In genomic region chr3:153641321-153641720, GRCh38 we compare ENCODE assay signal across 20 cellular contexts.
DNase-seq lines count a peak whose midpoint lies in the region; ATAC-seq, FAIRE-seq and TF ChIP-seq lines count a peak whose summit lies in the region.
"Had no signal": no experiment of that assay in that cellular context is flagged by ENCODE, and none has a peak within 500 bp of the region (broad histone marks: within the 10 kb centered on the region; RNA-seq: fewer than 3 reads in every experiment).

No MANE protein-coding gene starts in this region.

- H4K20me1 ChIP-seq in H9 (ENCODE audit: control insufficient read depth, insufficient read depth, insufficient read length), result no peaks in the 10 kb centered on the region
- H4K20me1 ChIP-seq: BLaER1 had no signal

- H3K14ac ChIP-seq in H9 (ENCODE audit: insufficient read depth, low read length), result no peak overlapping the region

- H3T11ph ChIP-seq in H9 (ENCODE audit: low read length), result no peak overlapping the region

- no peaks in the 10 kb centered on the region for H3K27me3 ChIP-seq in H9 (ENCODE audit: insufficient read depth, low read length)
- H3K27me3 ChIP-seq in WERI-Rb-1 (ENCODE audit: insufficient read depth, low read depth, severe bottlenecking), result no peaks in the 10 kb centered on the region
- no peaks in the 10 kb centered on the region for H3K27me3 ChIP-seq in iPS DF 6.9 (ENCODE audit: control insufficient read depth, insufficient read depth, low read length)
- H3K27me3 ChIP-seq in small intestine (ENCODE audit: control insufficient read depth in 2 of 2, insufficient read depth in 2 of 2, low read length in 2 of 2), result no peaks in the 10 kb centered on the region
- H3K27me3 ChIP-seq: BLaER1 had no signal

- no peak overlapping the region for H2AFZ ChIP-seq in H9 (ENCODE audit: low read length)

- no peak overlapping the region for H3K4me3 ChIP-seq in WERI-Rb-1 (ENCODE audit: low read depth, low read length)
- H3K4me3 ChIP-seq in iPS DF 6.9 (ENCODE audit: low read length), result no peak overlapping the region
- H3K4me3 ChIP-seq in small intestine (ENCODE audit: low read depth in 1 of 2, low read length in 2 of 2), result no peak overlapping the region
- H3K4me3 ChIP-seq: BLaER1, SK-N-MC had no signal

- H3K36me3 Mint-ChIP-seq in H9 (ENCODE audit: insufficient read depth in 1 of 3, low read depth in 3 of 3), result peaks cover 2 to 20% (median 12%) of the 10 kb centered on the region in 3 experiments; a peak in 6 of 7 replicates

- no peak overlapping the region for H3K23ac ChIP-seq in H9 (ENCODE audit: insufficient read length, low read depth, low read length)

- no peak overlapping the region for H2BK20ac ChIP-seq in H9 (ENCODE audit: low read depth, low read length, poor library complexity, severe bottlenecking)

- no peak overlapping the region for H2BK120ac ChIP-seq in H9 (ENCODE audit: low read depth, low read length, poor library complexity, severe bottlenecking)

- H2BK5ac ChIP-seq in H9 (ENCODE audit: insufficient read length, low read length), result no peak overlapping the region

- FAIRE-seq in small intestine (lab: Jason Lieb, UNC), result no peak
- FAIRE-seq: H54 had no signal

- H3K79me2 ChIP-seq in H9 (ENCODE audit: insufficient read depth, low read length), result no peaks in the 10 kb centered on the region

- H3K18ac ChIP-seq in H9 (ENCODE audit: insufficient read length, low read depth, low read length), result no peak overlapping the region

- no peak overlapping the region for H4K5ac ChIP-seq in H9 (ENCODE audit: insufficient read length, low read depth, low read length)

- no CpG with 5 or more reads among the region's 2 CpGs for WGBS in H9 (ENCODE audit: extremely low coverage, insufficient read length, low lambda C conversion rate)
- no CpG with 5 or more reads among the region's 2 CpGs for WGBS in iPS DF 6.9 (ENCODE audit: insufficient coverage, insufficient read length)
- 81 to 93% (median 88%) methylated on average over 2 of the region's 2 CpGs for WGBS in small intestine, 3 donors

- H3K4me1 Mint-ChIP-seq in H9, result peaks cover 46 to 55% of the 10 kb centered on the region in 2 experiments

- H3K36me3 ChIP-seq in WERI-Rb-1, result no peaks in the 10 kb centered on the region
- no peaks in the 10 kb centered on the region for H3K36me3 ChIP-seq in iPS DF 6.9 (ENCODE audit: control insufficient read depth, insufficient read depth, low read length)
- no peaks in the 10 kb centered on the region for H3K36me3 ChIP-seq in small intestine (ENCODE audit: control insufficient read depth in 2 of 2, insufficient read depth in 2 of 2, low read length in 2 of 2)
- H3K36me3 ChIP-seq: BLaER1 had no signal

- H3K9me3 ChIP-seq in H9 (ENCODE audit: control insufficient read depth, low read depth, low read length) (no peaks in the 10 kb centered on the region), WERI-Rb-1 (ENCODE audit: severe bottlenecking) (no peaks in the 10 kb centered on the region), iPS DF 6.9 (ENCODE audit: control insufficient read depth, insufficient read depth, low read length) (no peaks in the 10 kb centered on the region), small intestine (ENCODE audit: control insufficient read depth, low read depth) (no peaks in the 10 kb centered on the region)
- H3K9me3 ChIP-seq: BLaER1 had no signal

- peaks cover 9 to 17% of the 10 kb centered on the region in 2 experiments for H3K9me3 Mint-ChIP-seq in H9

- no peak overlapping the region for H2AK5ac ChIP-seq in H9 (ENCODE audit: insufficient read length, low read length)

- peak overlapping the region; percentile 8 for H3K4me2 ChIP-seq in H9 (ENCODE audit: insufficient read depth, insufficient read length, low read length)
- H3K4me2 ChIP-seq: BLaER1 had no signal

- H3K23me2 ChIP-seq in H9 (ENCODE audit: insufficient read length, low read depth, low read length, poor library complexity, severe bottlenecking), result no peaks in the 10 kb centered on the region

- H4K91ac ChIP-seq in H9 (ENCODE audit: insufficient read length, low read depth, low read length), result no peak overlapping the region

- no peaks in the 10 kb centered on the region for H3K27me3 Mint-ChIP-seq in H9 (ENCODE audit: low read depth)

- H3K4me1 ChIP-seq in H9 (ENCODE audit: insufficient read depth, low read length), result peaks cover 12% of the 10 kb centered on the region
- H3K4me1 ChIP-seq in iPS DF 6.9 (ENCODE audit: control insufficient read depth, insufficient read depth, low read length), result peaks cover 4% of the 10 kb centered on the region; the same call in 1 of the 2 replicates
- H3K4me1 ChIP-seq in small intestine (ENCODE audit: control insufficient read depth in 2 of 2, insufficient read depth in 1 of 2, low read depth in 1 of 2, low read length in 1 of 2), result peaks cover 0 to 3% of the 10 kb centered on the region in 2 donors
- H3K4me1 ChIP-seq: BLaER1 had no signal

- peak overlapping the region; percentile 94 to 99 (median 99) for H3K27ac Mint-ChIP-seq in H9
- H3K27ac Mint-ChIP-seq: CD8-positive, alpha-beta T cell had no signal

- no peaks in the 10 kb centered on the region for H3K79me1 ChIP-seq in H9 (ENCODE audit: insufficient read depth, low read depth, low read length, poor library complexity, severe bottlenecking)

- no peak overlapping the region for H2BK12ac ChIP-seq in H9 (ENCODE audit: insufficient read length, low read depth, low read length)

- ATAC-seq in GM19328 (IDR thresholded peaks at IDR 0.05; ENCODE audit: unreplicated experiment), result no peak
- ATAC-seq: CD8-positive, alpha-beta T cell had no signal

- DNase-seq in H9, result peak; percentile 53
- DNase-seq in WERI-Rb-1, result no peak
- no peak for DNase-seq in iPS DF 6.9 (ENCODE audit: low read depth, low spot score)
- peak; percentile 4 for DNase-seq in small intestine
- no peak for DNase-seq in hepatic stellate cell (ENCODE audit: low spot score)
- DNase-seq in Ammon's horn (ENCODE audit: low spot score), result no peak
- DNase-seq: CD8-positive, alpha-beta T cell; GF-D8; KBM-7; MM.1S; NCI-H1048; NCI-H1417 treated with DMSO at 0.1 percent for 48 hours; NCI-H187 treated with DMSO at 0.1 percent for 48 hours; NCI-H2107; NCI-H446 treated with DMSO at 0.1 percent for 48 hours; SHP77 treated with DMSO at 0.1 percent for 48 hours had no signal

- H3K27ac ChIP-seq in H9 (ENCODE audit: insufficient read length, low read depth, low read length) (peak overlapping the region; percentile 61), WERI-Rb-1 (peak overlapping the region; percentile 54), iPS DF 6.9 (ENCODE audit: low read length) (peak overlapping the region; percentile 38), small intestine (ENCODE audit: low read depth in 1 of 2, low read length in 1 of 2) (no peak overlapping the region)
- H3K27ac ChIP-seq: BLaER1, SK-N-MC had no signal

- no peak overlapping the region for H3K56ac ChIP-seq in H9 (ENCODE audit: insufficient read length, low read depth, low read length)

- no peak overlapping the region for H3K4ac ChIP-seq in H9 (ENCODE audit: low read depth, low read length)

- no peak for TF ChIP-seq CTCF in H9 (conservative IDR thresholded peaks at IDR 0.05)
- no peak for TF ChIP-seq CTCF in WERI-Rb-1 (IDR thresholded peaks at IDR 0.05; ENCODE audit: low read depth, low read length)

- no peak overlapping the region for H2BK15ac ChIP-seq in H9 (ENCODE audit: low read depth, low read length)

- peak overlapping the region; percentile 30 to 36; a peak in 4 of 5 replicates for H3K4me3 Mint-ChIP-seq in H9
- H3K4me3 Mint-ChIP-seq: CD8-positive, alpha-beta T cell had no signal

- no peak overlapping the region for H3K9ac ChIP-seq in H9 (ENCODE audit: extremely low read depth, insufficient read length, low read length)
- H3K9ac ChIP-seq: BLaER1 had no signal

- H4K8ac ChIP-seq in H9 (replicated peaks; ENCODE audit: insufficient read length, low read depth, low read length), result no peak overlapping the region

Comparison
In these comparisons a context has a peak if more than half of its experiments do, and no peak if none do; other contexts are left out.
1. DNase-seq: peak in H9 (single experiment) and small intestine (single experiment); none in WERI-Rb-1 (single experiment), iPS DF 6.9 (single experiment), hepatic stellate cell (single experiment) and Ammon's horn (single experiment).
2. H3K27ac ChIP-seq: peak in H9 (single experiment), WERI-Rb-1 (single experiment) and iPS DF 6.9 (single experiment); none in small intestine (0 of 2).